Comparison of ENCODE assay signal across 8 cellular contexts in genomic region chr10:96370575-96371157, GRCh38.
DNase-seq lines count a peak whose midpoint lies in the region; ATAC-seq and TF ChIP-seq lines count a peak whose summit lies in the region.

No MANE protein-coding gene starts in this region.

- no peak for ATAC-seq in stimulated activated naive CD8-positive, alpha-beta T cell treated with anti-CD3 and anti-CD28 coated beads, Interleukin-15, Interleukin-2, amounts not matched to agents 100 U/mL and 50 U/mL, for 24 hours
- no peak for ATAC-seq in HG03045 (IDR thresholded peaks at IDR 0.05; ENCODE audit: unreplicated experiment)

- peak; percentile 84 for TF ChIP-seq CTCF in GM12865 (IDR thresholded peaks at IDR 0.05; ENCODE audit: insufficient read depth, low read depth, low read length, missing control alignments)

- DNase-seq in 8988T (peak; percentile 58), GM12865 (ENCODE audit: low read depth) (peak; percentile 58), NCI-H2227 (lab: John Stamatoyannopoulos, UW; ENCODE audit: unreplicated experiment) (peak; percentile 62), midbrain (lab: John Stamatoyannopoulos, UW) (peak; percentile 63)
- DNase-seq in activated CD4-positive, alpha-beta T cell treated with anti-CD3 and anti-CD28 coated beads, Interleukin-2, amount 50 U/mL, for 1 hour, result peak; percentile 44
- DNase-seq in effector CD4-positive, alpha-beta T cell, result peak; percentile 25
- peak; percentile 50 for DNase-seq in stimulated activated naive CD8-positive, alpha-beta T cell treated with anti-CD3 and anti-CD28 coated beads, Interleukin-15, Interleukin-2, amounts not matched to agents 100 U/mL and 50 U/mL, for 24 hours

- no peak overlapping the region for H3K4me3 ChIP-seq in GM12865 (ENCODE audit: low read depth, low read length)
